In the genomic region with DNA sequence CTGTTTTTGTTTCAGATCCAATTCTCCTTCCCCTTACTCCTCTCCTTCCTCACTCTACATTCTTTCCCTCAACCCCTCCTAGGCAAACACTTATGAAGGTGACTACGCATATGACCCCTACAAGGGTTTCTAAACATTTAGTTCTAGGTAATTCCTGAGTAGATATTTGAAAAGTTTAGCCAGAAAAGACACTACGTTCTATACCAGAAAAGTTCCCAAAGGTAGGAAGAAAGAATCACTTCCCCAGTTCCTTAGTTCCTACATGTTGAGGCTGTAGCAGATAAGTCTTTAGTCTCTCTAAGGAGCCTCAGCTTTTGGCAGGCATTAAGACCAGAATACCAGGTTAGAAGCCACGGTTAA, we compare ENCODE assay signal across 12 cellular contexts. TPM values are rescaled to one million over a fixed set of nuclear protein-coding genes. Genes with fewer than 3 reads are reported as not detected.
A peak's percentile ranks its signal among the peaks of the same experiment; 100 is the strongest.
DNase-seq lines count a peak whose midpoint lies in the region; ATAC-seq and TF ChIP-seq lines count a peak whose summit lies in the region.
"Had no signal": no experiment of that assay in that cellular context is flagged by ENCODE, and none has a peak within 500 bp of the region (broad histone marks: within the 10 kb centered on the region; RNA-seq: fewer than 3 reads in every experiment).

No MANE protein-coding gene starts in this region.

- POLR2A ChIA-PET in Panc1 (lab: Charles Lee) = no interaction called here

- H3K4me1 ChIP-seq in Panc1 (ENCODE audit: control insufficient read depth, insufficient read depth, low read length) (peaks cover 8% of the 10 kb centered on the region), endodermal cell (ENCODE audit: control insufficient read depth, insufficient read depth, low read length) (no peaks in the 10 kb centered on the region)

- H3K27ac ChIP-seq in Panc1 (ENCODE audit: low read length) (no peak overlapping the region), endodermal cell (ENCODE audit: low read depth, low read length) (no peak overlapping the region)
- H3K27ac ChIP-seq: neutrophil, upper lobe of right lung had no signal

- peaks cover 53% of the 10 kb centered on the region for H3K27me3 Mint-ChIP-seq in activated naive CD8-positive, alpha-beta T cell
- peaks cover 82% of the 10 kb centered on the region for H3K27me3 Mint-ChIP-seq in activated naive CD8-positive, alpha-beta T cell treated with anti-CD3 and anti-CD28 coated beads for 36 hours
- H3K27me3 Mint-ChIP-seq in endodermal cell (ENCODE audit: insufficient read depth) = peaks cover 93% of the 10 kb centered on the region
- peaks cover 64 to 87% of the 10 kb centered on the region in 2 donors for H3K27me3 Mint-ChIP-seq in stimulated activated naive B cell treated with anti-CD40 and anti-IgM and Interleukin-4, amounts not matched to agents 10 μg/mL and 1 μg/mL and 100 μg/mL, for 72 hours

- WGBS in endodermal cell (ENCODE audit: insufficient coverage in 1 of 2, insufficient read length in 1 of 2), 2 experiments = 60 to 93% methylated on average over 2 to 3 of the region's 3 CpGs

- DNase-seq in activated naive CD8-positive, alpha-beta T cell treated with anti-CD3 and anti-CD28 coated beads for 36 hours = no peak
- DNase-seq in Panc1 (ENCODE audit: low read depth, low spot score) = no peak
- no peak for DNase-seq in endodermal cell
- no peak for DNase-seq in stimulated activated naive B cell treated with anti-CD40 and anti-IgM and Interleukin-4, amounts not matched to agents 10 μg/mL and 1 μg/mL and 100 μg/mL, for 72 hours
- DNase-seq in hepatic stellate cell (ENCODE audit: low spot score) = no peak
- DNase-seq in NCI-H774 (lab: John Stamatoyannopoulos, UW) = no peak

- TF ChIP-seq CTCF in Panc1 (IDR thresholded peaks at IDR 0.05) = peak; percentile 18
- TF ChIP-seq CTCF in endodermal cell (conservative IDR thresholded peaks at IDR 0.05) = no peak

- no peaks in the 10 kb centered on the region for H3K36me3 Mint-ChIP-seq in activated naive CD8-positive, alpha-beta T cell
- no peaks in the 10 kb centered on the region for H3K36me3 Mint-ChIP-seq in activated naive CD8-positive, alpha-beta T cell treated with anti-CD3 and anti-CD28 coated beads for 36 hours
- H3K36me3 Mint-ChIP-seq in endodermal cell (ENCODE audit: low read depth) = no peaks in the 10 kb centered on the region
- peaks cover 4 to 6% of the 10 kb centered on the region in 2 donors for H3K36me3 Mint-ChIP-seq in stimulated activated naive B cell treated with anti-CD40 and anti-IgM and Interleukin-4, amounts not matched to agents 10 μg/mL and 1 μg/mL and 100 μg/mL, for 72 hours

- ATAC-seq in Panc1 (no peak), GM18907 (IDR thresholded peaks at IDR 0.05; ENCODE audit: unreplicated experiment) (no peak)
- no peak for ATAC-seq in stimulated activated naive B cell treated with anti-CD40 and anti-IgM and Interleukin-4, amounts not matched to agents 10 μg/mL and 1 μg/mL and 100 μg/mL, for 72 hours (replicated peaks)

- peaks cover 32% of the 10 kb centered on the region for H3K4me1 Mint-ChIP-seq in activated naive CD8-positive, alpha-beta T cell (ENCODE audit: low read depth)
- H3K4me1 Mint-ChIP-seq in activated naive CD8-positive, alpha-beta T cell treated with anti-CD3 and anti-CD28 coated beads for 36 hours = peaks cover 22% of the 10 kb centered on the region
- H3K4me1 Mint-ChIP-seq in endodermal cell = peaks cover 27% of the 10 kb centered on the region
- peaks cover 28 to 44% of the 10 kb centered on the region in 2 donors for H3K4me1 Mint-ChIP-seq in stimulated activated naive B cell treated with anti-CD40 and anti-IgM and Interleukin-4, amounts not matched to agents 10 μg/mL and 1 μg/mL and 100 μg/mL, for 72 hours

- BruUV-seq in Panc1 (replicated peaks; lab: Mats Ljungman, UMichigan) = no TSS peak

- in situ Hi-C loops in Panc1 (cut with HindIII; ENCODE audit: low pct_unique_long_range_greater_than_20kb, low sequenced_read_pairs) = no loop called here

- intact Hi-C loops in Panc1 (cut with micrococcal nuclease; ENCODE audit: unreplicated experiment) = loop anchor here (2.0 to 10.0 kb wide), 4 partner anchors 271 to 1349 kb away; no protein-coding TSS in a partner anchor

- H3K4me3 Mint-ChIP-seq in activated naive CD8-positive, alpha-beta T cell = peak overlapping the region; percentile 83
- H3K4me3 Mint-ChIP-seq in activated naive CD8-positive, alpha-beta T cell treated with anti-CD3 and anti-CD28 coated beads for 36 hours = no peak overlapping the region
- H3K4me3 Mint-ChIP-seq in endodermal cell = peak overlapping the region; percentile 47
- H3K4me3 Mint-ChIP-seq in stimulated activated naive B cell treated with anti-CD40 and anti-IgM and Interleukin-4, amounts not matched to agents 10 μg/mL and 1 μg/mL and 100 μg/mL, for 72 hours = peak overlapping the region; percentile 77 to 81

- no peak overlapping the region for H3K27ac Mint-ChIP-seq in activated naive CD8-positive, alpha-beta T cell
- no peak overlapping the region for H3K27ac Mint-ChIP-seq in activated naive CD8-positive, alpha-beta T cell treated with anti-CD3 and anti-CD28 coated beads for 36 hours
- no peak overlapping the region for H3K27ac Mint-ChIP-seq in endodermal cell
- H3K27ac Mint-ChIP-seq in stimulated activated naive B cell treated with anti-CD40 and anti-IgM and Interleukin-4, amounts not matched to agents 10 μg/mL and 1 μg/mL and 100 μg/mL, for 72 hours = no peak overlapping the region
- H3K27ac Mint-ChIP-seq: activated CD4-positive, alpha-beta T cell treated with anti-CD3 and anti-CD28 coated beads for 36 hours had no signal

- H3K36me3 ChIP-seq in Panc1 (ENCODE audit: control insufficient read depth, insufficient read depth, low read length) = no peaks in the 10 kb centered on the region
- no peaks in the 10 kb centered on the region for H3K36me3 ChIP-seq in endodermal cell (ENCODE audit: control insufficient read depth, insufficient read depth, low read length)
- H3K36me3 ChIP-seq: neutrophil, upper lobe of right lung had no signal

- H3K9me3 Mint-ChIP-seq in activated naive CD8-positive, alpha-beta T cell (ENCODE audit: low read depth) = no peaks in the 10 kb centered on the region
- H3K9me3 Mint-ChIP-seq in activated naive CD8-positive, alpha-beta T cell treated with anti-CD3 and anti-CD28 coated beads for 36 hours = no peaks in the 10 kb centered on the region
- H3K9me3 Mint-ChIP-seq in endodermal cell = no peaks in the 10 kb centered on the region
- no peaks in the 10 kb centered on the region for H3K9me3 Mint-ChIP-seq in stimulated activated naive B cell treated with anti-CD40 and anti-IgM and Interleukin-4, amounts not matched to agents 10 μg/mL and 1 μg/mL and 100 μg/mL, for 72 hours

- H3K9me3 ChIP-seq in Panc1 (ENCODE audit: control insufficient read depth, insufficient read depth, low read depth, low read length) (no peaks in the 10 kb centered on the region), endodermal cell (ENCODE audit: control insufficient read depth, low read length) (no peaks in the 10 kb centered on the region)
- H3K9me3 ChIP-seq: neutrophil, upper lobe of right lung had no signal

- no peak overlapping the region for H3K9ac ChIP-seq in endodermal cell (ENCODE audit: extremely low read depth, low read length, poor library complexity, severe bottlenecking)

- H3K4me3 ChIP-seq in Panc1 (ENCODE audit: low read depth in 2 of 2, low read length in 2 of 2) = no peak overlapping the region
- H3K4me3 ChIP-seq in endodermal cell (ENCODE audit: low read length) = no peak overlapping the region
- H3K4me3 ChIP-seq: upper lobe of right lung had no signal

- H3K27me3 ChIP-seq in Panc1 (ENCODE audit: control insufficient read depth, insufficient read depth, low read length) = peaks cover 20% of the 10 kb centered on the region
- peaks cover 93% of the 10 kb centered on the region for H3K27me3 ChIP-seq in endodermal cell (ENCODE audit: control insufficient read depth, insufficient read depth, low read length, poor library complexity, severe bottlenecking)

- CTCF ChIA-PET in Panc1 (lab: Charles Lee) = no interaction called here

RNA-seq across cellular contexts. Expression of a gene that starts 11.6 kb away (rescaled TPM):
- total RNA-seq in activated naive CD8-positive, alpha-beta T cell treated with anti-CD3 and anti-CD28 coated beads for 36 hours = not detected
- total RNA-seq in Panc1 (2021; ENCODE audit: unreplicated experiment) (not detected), endodermal cell (under 1 TPM in 1 of 2 donors, not detected in 1; 0.07 TPM)
- polyA plus RNA-seq in Panc1 (2012; ENCODE audit: insufficient read length) = not detected
- polyA plus RNA-seq in endodermal cell (2013, experiment 1 of 2) = 89.2 TPM
- 82.9 TPM for polyA plus RNA-seq in endodermal cell (2013, experiment 2 of 2)
- total RNA-seq: activated CD4-positive, alpha-beta T cell treated with anti-CD3 and anti-CD28 coated beads for 36 hours; left lobe of liver; upper lobe of right lung had no signal
